Comparison of ENCODE assay signal across 8 cellular contexts in the genomic region with DNA sequence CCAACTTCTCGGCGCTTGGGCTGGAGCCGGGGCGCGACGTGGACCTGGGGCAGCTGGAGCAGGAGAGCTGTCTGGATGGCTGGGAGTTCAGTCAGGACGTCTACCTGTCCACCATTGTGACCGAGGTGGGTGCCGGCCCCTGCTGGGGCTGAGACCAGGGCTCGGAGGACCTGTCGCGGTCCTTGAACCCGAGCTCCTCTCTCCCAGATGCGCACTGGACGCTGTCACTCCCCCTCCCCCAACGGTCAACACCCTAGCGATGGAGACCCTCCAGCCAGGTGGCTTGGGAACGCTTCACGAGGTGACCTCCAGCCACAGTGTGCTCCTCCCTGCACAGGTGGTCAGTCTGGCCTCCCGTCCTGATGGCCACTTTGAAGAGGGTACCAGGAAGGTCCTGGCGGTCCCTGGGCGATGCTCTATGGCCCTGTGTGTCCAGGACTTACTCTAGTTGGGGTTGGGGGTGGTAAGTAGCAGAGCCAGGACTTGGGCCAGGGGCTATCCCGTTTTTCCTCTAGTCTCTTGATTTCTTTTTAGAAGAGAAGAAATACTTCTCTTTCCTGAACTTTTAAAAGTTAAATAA. TPM values are rescaled to one million over a fixed set of nuclear protein-coding genes. Genes with fewer than 3 reads are reported as not detected.
DNase-seq lines count a peak whose midpoint lies in the region; ATAC-seq lines count a peak whose summit lies in the region.

No MANE protein-coding gene starts in this region.

- H3K36me3 Mint-ChIP-seq in activated naive CD8-positive, alpha-beta T cell treated with anti-CD3 and anti-CD28 coated beads, Interleukin-2, amount 10 ng/mL, durations not matched to agents 7 days and 5 days: no peaks in the 10 kb centered on the region
- H3K36me3 Mint-ChIP-seq in stimulated activated effector memory CD8-positive, alpha-beta T cell treated with anti-CD3 and anti-CD28 coated beads, Interleukin-12 subunit alpha, Interleukin-12 subunit beta, amount 100 ng/mL, for 72 hours: peaks cover 7% of the 10 kb centered on the region

- no peaks in the 10 kb centered on the region for H3K9me3 ChIP-seq in iPS-18a (ENCODE audit: control insufficient read depth, low read depth, low read length)

- no peaks in the 10 kb centered on the region for H3K4me1 ChIP-seq in iPS-18a (ENCODE audit: control insufficient read depth, low read depth, low read length)

- H3K9ac ChIP-seq in iPS-18a (ENCODE audit: low read length): peak overlapping the region; percentile 28

- H3K4me1 Mint-ChIP-seq in activated naive CD8-positive, alpha-beta T cell treated with anti-CD3 and anti-CD28 coated beads, Interleukin-2, amount 10 ng/mL, durations not matched to agents 7 days and 5 days: peaks cover 17% of the 10 kb centered on the region
- H3K4me1 Mint-ChIP-seq in stimulated activated effector memory CD8-positive, alpha-beta T cell treated with anti-CD3 and anti-CD28 coated beads, Interleukin-12 subunit alpha, Interleukin-12 subunit beta, amount 100 ng/mL, for 72 hours: peaks cover 21% of the 10 kb centered on the region

- in situ Hi-C loops in G401 (cut with HindIII; ENCODE audit: low sequenced_read_pairs): no loop called here

- peaks cover 19% of the 10 kb centered on the region for H3K27me3 ChIP-seq in iPS-18a (ENCODE audit: control insufficient read depth, insufficient read depth, low read length)

- peak overlapping the region; percentile 82 for H3K4me3 ChIP-seq in iPS-18a (ENCODE audit: low read length)

- H3K27me3 Mint-ChIP-seq in activated naive CD8-positive, alpha-beta T cell treated with anti-CD3 and anti-CD28 coated beads, Interleukin-2, amount 10 ng/mL, durations not matched to agents 7 days and 5 days: no peaks in the 10 kb centered on the region

- no peak overlapping the region for H3K27ac ChIP-seq in iPS-18a (ENCODE audit: low read length)

- no peak for DNase-seq in activated naive CD8-positive, alpha-beta T cell treated with anti-CD3 and anti-CD28 coated beads, Interleukin-2, amount 10 ng/mL, durations not matched to agents 7 days and 5 days
- no peak for DNase-seq in stimulated activated effector memory CD8-positive, alpha-beta T cell treated with anti-CD3 and anti-CD28 coated beads, Interleukin-12 subunit alpha, Interleukin-12 subunit beta, amount 100 ng/mL, for 72 hours (ENCODE audit: low spot score in 2 of 2)
- DNase-seq in SW 1271 (lab: John Stamatoyannopoulos, UW): no peak
- DNase-seq in G401 (ENCODE audit: low spot score): no peak
- no peak for DNase-seq in anterior cingulate cortex (lab: John Stamatoyannopoulos, UW)
- no peak for DNase-seq in HuH-7.5 (ENCODE audit: low spot score)

- POLR2A ChIA-PET in activated naive CD8-positive, alpha-beta T cell treated with anti-CD3 and anti-CD28 coated beads, Interleukin-2, amount 10 ng/mL, durations not matched to agents 7 days and 5 days (lab: Charles Lee): interaction anchor here (0.9 to 1.4 kb wide), 3 partner anchors 11 to 453 kb away, joined by 3 to 5 read pairs (median 3); no protein-coding TSS in a partner anchor

- H3K9me3 Mint-ChIP-seq in activated naive CD8-positive, alpha-beta T cell treated with anti-CD3 and anti-CD28 coated beads, Interleukin-2, amount 10 ng/mL, durations not matched to agents 7 days and 5 days: no peaks in the 10 kb centered on the region
- H3K9me3 Mint-ChIP-seq in stimulated activated effector memory CD8-positive, alpha-beta T cell treated with anti-CD3 and anti-CD28 coated beads, Interleukin-12 subunit alpha, Interleukin-12 subunit beta, amount 100 ng/mL, for 72 hours: no peaks in the 10 kb centered on the region

- peak overlapping the region; percentile 71 for H3K27ac Mint-ChIP-seq in activated naive CD8-positive, alpha-beta T cell treated with anti-CD3 and anti-CD28 coated beads, Interleukin-2, amount 10 ng/mL, durations not matched to agents 7 days and 5 days
- peak overlapping the region; percentile 63 for H3K27ac Mint-ChIP-seq in stimulated activated effector memory CD8-positive, alpha-beta T cell treated with anti-CD3 and anti-CD28 coated beads, Interleukin-12 subunit alpha, Interleukin-12 subunit beta, amount 100 ng/mL, for 72 hours

- H3K36me3 ChIP-seq in iPS-18a (ENCODE audit: control insufficient read depth, low read depth, low read length): no peaks in the 10 kb centered on the region

- H3K4me3 Mint-ChIP-seq in activated naive CD8-positive, alpha-beta T cell treated with anti-CD3 and anti-CD28 coated beads, Interleukin-2, amount 10 ng/mL, durations not matched to agents 7 days and 5 days: peak overlapping the region; percentile 83
- H3K4me3 Mint-ChIP-seq in stimulated activated effector memory CD8-positive, alpha-beta T cell treated with anti-CD3 and anti-CD28 coated beads, Interleukin-12 subunit alpha, Interleukin-12 subunit beta, amount 100 ng/mL, for 72 hours: peak overlapping the region; percentile 66

- peak; percentile 2 for ATAC-seq in HG02938 (IDR thresholded peaks at IDR 0.05; ENCODE audit: unreplicated experiment)
- ATAC-seq in activated naive CD8-positive, alpha-beta T cell treated with anti-CD3 and anti-CD28 coated beads, Interleukin-2, amount 10 ng/mL, durations not matched to agents 7 days and 5 days (ENCODE audit: low read depth): no peak
- ATAC-seq in stimulated activated effector memory CD8-positive, alpha-beta T cell treated with anti-CD3 and anti-CD28 coated beads, Interleukin-12 subunit alpha, Interleukin-12 subunit beta, amount 100 ng/mL, for 72 hours: no peak

RNA-seq across cellular contexts. Expression of gene SLC22A5, which starts 0.8 kb away (rescaled TPM):
- 1 to 10 TPM; 5.1 to 6.0 TPM for total RNA-seq in activated naive CD8-positive, alpha-beta T cell treated with anti-CD3 and anti-CD28 coated beads, Interleukin-2, amount 10 ng/mL, durations not matched to agents 7 days and 5 days
- 5.3 and 5.4 TPM in 2 replicates for total RNA-seq in G401 (2014; rRNA removed; shearing (Covaris generic))
